In the genomic region with DNA sequence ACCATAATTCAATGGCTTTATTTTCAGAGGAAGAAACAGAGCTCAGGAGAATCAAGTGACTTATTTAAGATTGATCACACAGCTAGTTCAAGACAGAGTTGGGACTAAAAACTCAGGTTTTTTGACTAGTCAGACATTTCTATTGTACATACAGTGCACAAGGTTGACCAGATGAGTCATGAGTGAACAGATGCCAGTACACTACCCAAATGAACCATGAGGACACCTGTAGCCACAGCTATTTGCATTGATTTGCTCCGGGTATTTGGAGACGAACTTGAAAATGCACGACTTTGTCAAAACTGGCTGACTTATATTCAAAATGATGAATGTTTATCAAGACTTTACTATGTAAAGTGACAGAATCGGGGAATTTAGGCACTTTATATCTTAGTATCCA, we compare ENCODE assay signal across 18 cellular contexts.
DNase-seq lines count a peak whose midpoint lies in the region; ATAC-seq lines count a peak whose summit lies in the region.
"Had no signal": no experiment of that assay in that cellular context is flagged by ENCODE, and none has a peak within 500 bp of the region (broad histone marks: within the 10 kb centered on the region; RNA-seq: fewer than 3 reads in every experiment).

No MANE protein-coding gene starts in this region.

- no peaks in the 10 kb centered on the region for H3K36me3 ChIP-seq in SJCRH30
- H3K36me3 ChIP-seq: BE2C, HAP-1 had no signal

- no peak overlapping the region for H3K4me3 Mint-ChIP-seq in activated T-helper 17 cell treated with anti-CD3 and anti-CD28 coated beads, Interleukin-2, amount 50 U/mL, for 72 hours
- H3K4me3 Mint-ChIP-seq: CD4-positive, CD25-positive, alpha-beta regulatory T cell; CD8-positive, alpha-beta memory T cell had no signal

- no peaks in the 10 kb centered on the region for H3K27me3 Mint-ChIP-seq in activated T-helper 17 cell treated with anti-CD3 and anti-CD28 coated beads, Interleukin-2, amount 50 U/mL, for 72 hours
- H3K27me3 Mint-ChIP-seq: CD4-positive, CD25-positive, alpha-beta regulatory T cell had no signal

- ATAC-seq in GM19463 (IDR thresholded peaks at IDR 0.05; ENCODE audit: unreplicated experiment) (peak; percentile 72), HG02798 (IDR thresholded peaks at IDR 0.05; ENCODE audit: poor library complexity, unreplicated experiment) (peak; percentile 53)
- ATAC-seq in activated T-helper 17 cell treated with anti-CD3 and anti-CD28 coated beads, Interleukin-2, amount 50 U/mL, for 72 hours (replicated peaks) = no peak

- H3K36me3 Mint-ChIP-seq in activated T-helper 17 cell treated with anti-CD3 and anti-CD28 coated beads, Interleukin-2, amount 50 U/mL, for 72 hours (ENCODE audit: low read depth) = no peaks in the 10 kb centered on the region
- H3K36me3 Mint-ChIP-seq: CD4-positive, CD25-positive, alpha-beta regulatory T cell; CD8-positive, alpha-beta memory T cell had no signal

- no peaks in the 10 kb centered on the region for H3K27me3 ChIP-seq in SJCRH30
- H3K27me3 ChIP-seq: BE2C had no signal

- H3K9me3 ChIP-seq in SJCRH30 (replicated peaks) = no peaks in the 10 kb centered on the region
- H3K9me3 ChIP-seq: BE2C, HAP-1 had no signal

- no peaks in the 10 kb centered on the region for H3K9me3 Mint-ChIP-seq in activated T-helper 17 cell treated with anti-CD3 and anti-CD28 coated beads, Interleukin-2, amount 50 U/mL, for 72 hours

- H3K4me1 ChIP-seq in SJCRH30 = peaks cover 7% of the 10 kb centered on the region
- H3K4me1 ChIP-seq: BE2C, HAP-1 had no signal

- DNase-seq in NCI-H526 treated with DMSO at 0.1 percent for 48 hours (lab: John Stamatoyannopoulos, UW) (peak; percentile 36), SJCRH30 (peak; percentile 16 to 46), iPS-NIHi11 (ENCODE audit: low spot score) (no peak), NCI-H187 treated with DMSO at 0.1 percent for 48 hours (lab: John Stamatoyannopoulos, UW) (no peak)
- no peak for DNase-seq in activated CD8-positive, alpha-beta memory T cell treated with anti-CD3 and anti-CD28 coated beads, Interleukin-2, amount 50 U/mL, for 48 hours
- DNase-seq: ACHN; BE2C; C1 segment of cervical spinal cord; CD4-positive, CD25-positive, alpha-beta regulatory T cell; CD8-positive, alpha-beta memory T cell; COR-L47; GM23248 had no signal

- no peak overlapping the region for H3K27ac Mint-ChIP-seq in activated T-helper 17 cell treated with anti-CD3 and anti-CD28 coated beads, Interleukin-2, amount 50 U/mL, for 72 hours
- H3K27ac Mint-ChIP-seq: CD4-positive, CD25-positive, alpha-beta regulatory T cell; CD8-positive, alpha-beta memory T cell had no signal

- no peak overlapping the region for H3K27ac ChIP-seq in SJCRH30
- H3K27ac ChIP-seq: GM23248, HL-60, KMS-11 had no signal

- no peaks in the 10 kb centered on the region for H3K4me1 Mint-ChIP-seq in activated T-helper 17 cell treated with anti-CD3 and anti-CD28 coated beads, Interleukin-2, amount 50 U/mL, for 72 hours
- H3K4me1 Mint-ChIP-seq: CD4-positive, CD25-positive, alpha-beta regulatory T cell; CD8-positive, alpha-beta memory T cell had no signal

- H3K4me3 ChIP-seq in SJCRH30 = no peak overlapping the region
- H3K4me3 ChIP-seq: GM23248, HAP-1 had no signal

Comparison
In these comparisons a context has a peak if more than half of its experiments do, and no peak if none do; other contexts are left out.
1. DNase-seq: peak in NCI-H526 treated with DMSO at 0.1 percent for 48 hours (single experiment) and SJCRH30 (2 of 2); none in iPS-NIHi11 (single experiment), activated CD8-positive, alpha-beta memory T cell treated with anti-CD3 and anti-CD28 coated beads, Interleukin-2, amount 50 U/mL, for 48 hours (single experiment) and NCI-H187 treated with DMSO at 0.1 percent for 48 hours (single experiment).